ENCODE assay signal across 23 cellular contexts in genomic region chr3:46733026-46733800, GRCh38. TPM values are rescaled to one million over a fixed set of nuclear protein-coding genes. Genes with fewer than 3 reads are reported as not detected.
DNase-seq lines count a peak whose midpoint lies in the region; ATAC-seq and TF ChIP-seq lines count a peak whose summit lies in the region.
"Had no signal": no experiment of that assay in that cellular context is flagged by ENCODE, and none has a peak within 500 bp of the region (broad histone marks: within the 10 kb centered on the region; RNA-seq: fewer than 3 reads in every experiment).

No MANE protein-coding gene starts in this region.

- H3K9me3 ChIP-seq in cardiac muscle cell (ENCODE audit: low read depth) (no peaks in the 10 kb centered on the region), neural progenitor cell (ENCODE audit: low read depth) (no peaks in the 10 kb centered on the region)
- H3K9me3 ChIP-seq: Caco-2, lower lobe of right lung, MG63, sigmoid colon had no signal

- TF ChIP-seq CTCF in cardiac muscle cell (IDR thresholded peaks at IDR 0.05; ENCODE audit: low read depth, low read length) (peak; percentile 40), type B pancreatic cell (conservative IDR thresholded peaks at IDR 0.05) (no peak), neural progenitor cell (IDR thresholded peaks at IDR 0.05) (no peak)

- H3K4me3 ChIP-seq in cardiac muscle cell: no peak overlapping the region
- H3K4me3 ChIP-seq in neural progenitor cell: no peak overlapping the region
- H3K4me3 ChIP-seq: lower lobe of right lung, MG63, sigmoid colon had no signal

- H3K9me3 Mint-ChIP-seq in type B pancreatic cell (no peaks in the 10 kb centered on the region), neural progenitor cell (no peaks in the 10 kb centered on the region)
- H3K9me3 Mint-ChIP-seq: neural crest cell; stimulated activated memory B cell treated with anti-CD40 and anti-IgM and Interleukin-4, amounts not matched to agents 10 μg/mL and 1 μg/mL and 100 μg/mL, for 72 hours had no signal

- H3K27me3 ChIP-seq in cardiac muscle cell: no peaks in the 10 kb centered on the region
- no peaks in the 10 kb centered on the region for H3K27me3 ChIP-seq in neural progenitor cell
- H3K27me3 ChIP-seq: MG63, sigmoid colon had no signal

- no peak for ATAC-seq in left ventricle myocardium superior
- ATAC-seq: lower lobe of right lung; stimulated activated memory B cell treated with anti-CD40 and anti-IgM and Interleukin-4, amounts not matched to agents 10 μg/mL and 1 μg/mL and 100 μg/mL, for 72 hours had no signal

- peak in 1 of 2 donors; percentile 40 for DNase-seq in cardiac muscle cell (ENCODE audit: low read depth in 1 of 2, low spot score in 1 of 2)
- no peak for DNase-seq in left ventricle myocardium superior
- peak; percentile 46 for DNase-seq in RPMI7951 (ENCODE audit: low read depth)
- peak; percentile 39 for DNase-seq in fibroblast of peridontal ligament (ENCODE audit: extremely low read depth)
- DNase-seq in type B pancreatic cell (ENCODE audit: extremely low spot score, unreplicated experiment): peak; percentile 37
- no peak for DNase-seq in COLO829 (ENCODE audit: low spot score)
- DNase-seq in neural progenitor cell (ENCODE audit: low spot score): no peak
- no peak for DNase-seq in OCI-M2 (lab: John Stamatoyannopoulos, UW; ENCODE audit: unreplicated experiment)
- DNase-seq: activated CD4-positive, alpha-beta T cell treated with anti-CD3 and anti-CD28 coated beads, Interleukin-2, amount 50 U/mL, for 1 hour; amygdala; dermis blood vessel endothelial cell; H7; lower lobe of right lung; MG63; NCI-H2107; NCI-H748 treated with DMSO at 0.1 percent for 48 hours; SHP77 treated with DMSO at 0.1 percent for 48 hours; sigmoid colon; T-helper 9 cell had no signal

- H4K20me1 ChIP-seq in neural progenitor cell (ENCODE audit: low read depth): no peaks in the 10 kb centered on the region

- no peak overlapping the region for H2AFZ ChIP-seq in neural progenitor cell (replicated peaks)

- H3K27ac ChIP-seq in cardiac muscle cell (no peak overlapping the region), neural progenitor cell (no peak overlapping the region)
- H3K27ac ChIP-seq: HL-60, lower lobe of right lung, sigmoid colon had no signal

- H3K4me1 Mint-ChIP-seq in type B pancreatic cell (ENCODE audit: unreplicated experiment): peaks cover 4% of the 10 kb centered on the region
- no peaks in the 10 kb centered on the region for H3K4me1 Mint-ChIP-seq in neural progenitor cell
- H3K4me1 Mint-ChIP-seq: neural crest cell; stimulated activated memory B cell treated with anti-CD40 and anti-IgM and Interleukin-4, amounts not matched to agents 10 μg/mL and 1 μg/mL and 100 μg/mL, for 72 hours had no signal

- H3K4me2 ChIP-seq in neural progenitor cell: no peak overlapping the region

- H3K27ac Mint-ChIP-seq in type B pancreatic cell (no peak overlapping the region), neural progenitor cell (no peak overlapping the region)
- H3K27ac Mint-ChIP-seq: stimulated activated memory B cell treated with anti-CD40 and anti-IgM and Interleukin-4, amounts not matched to agents 10 μg/mL and 1 μg/mL and 100 μg/mL, for 72 hours had no signal

- no peak overlapping the region for H3K9ac ChIP-seq in neural progenitor cell

- H3K27me3 Mint-ChIP-seq in type B pancreatic cell (no peaks in the 10 kb centered on the region), neural progenitor cell (ENCODE audit: insufficient read depth, low read depth) (peaks cover 2% of the 10 kb centered on the region)

- H3K4me3 Mint-ChIP-seq in type B pancreatic cell (no peak overlapping the region), neural progenitor cell (no peak overlapping the region)
- H3K4me3 Mint-ChIP-seq: neural crest cell; stimulated activated memory B cell treated with anti-CD40 and anti-IgM and Interleukin-4, amounts not matched to agents 10 μg/mL and 1 μg/mL and 100 μg/mL, for 72 hours had no signal

- intact Hi-C loops in left ventricle myocardium superior (cut with micrococcal nuclease): no loop called here

- H3F3A ChIP-seq in neural progenitor cell (ENCODE audit: low read depth): no peaks in the 10 kb centered on the region

- H3K79me2 ChIP-seq in neural progenitor cell (ENCODE audit: low read depth): no peaks in the 10 kb centered on the region

- H3K4me1 ChIP-seq in cardiac muscle cell (ENCODE audit: low read depth): no peaks in the 10 kb centered on the region
- H3K4me1 ChIP-seq in neural progenitor cell: no peaks in the 10 kb centered on the region
- H3K4me1 ChIP-seq: Caco-2, lower lobe of right lung, sigmoid colon had no signal

- H3K36me3 Mint-ChIP-seq in type B pancreatic cell: no peaks in the 10 kb centered on the region
- no peaks in the 10 kb centered on the region for H3K36me3 Mint-ChIP-seq in neural progenitor cell
- H3K36me3 Mint-ChIP-seq: stimulated activated memory B cell treated with anti-CD40 and anti-IgM and Interleukin-4, amounts not matched to agents 10 μg/mL and 1 μg/mL and 100 μg/mL, for 72 hours had no signal

- H3K36me3 ChIP-seq in cardiac muscle cell: no peaks in the 10 kb centered on the region
- H3K36me3 ChIP-seq in neural progenitor cell: no peaks in the 10 kb centered on the region
- H3K36me3 ChIP-seq: lower lobe of right lung, MG63, sigmoid colon had no signal

RNA-seq across cellular contexts. Expression of gene PRSS50, which starts 15.5 kb away (rescaled TPM):
- total RNA-seq in cardiac muscle cell: 3.2 and 4.1 TPM in 2 replicates
- polyA plus RNA-seq in cardiac muscle cell: 1.9 and 2.0 TPM in 2 replicates
- total RNA-seq in left ventricle myocardium superior: 0.10 TPM
- not detected in 2 replicates for total RNA-seq in RPMI7951 (2014; rRNA removed; shearing (Covaris generic))
- total RNA-seq in type B pancreatic cell (ENCODE audit: low replicate concordance): 1.1 and 1.2 TPM in 2 replicates
- 0.28 and 1.9 TPM in 2 replicates for total RNA-seq in neural progenitor cell (ENCODE audit: low replicate concordance)
- total RNA-seq: Caco-2, dermis blood vessel endothelial cell had no signal

RNA-seq across cellular contexts. Expression of gene TMIE, which starts 32.0 kb away (rescaled TPM):
- total RNA-seq in cardiac muscle cell (0.63 and 0.85 TPM in 2 replicates), left ventricle myocardium superior (0.74 TPM), type B pancreatic cell (ENCODE audit: low replicate concordance) (0.48 and 0.62 TPM in 2 replicates), neural progenitor cell (ENCODE audit: low replicate concordance) (not detected in 2 replicates)
- polyA plus RNA-seq in cardiac muscle cell: 0.53 and 0.91 TPM in 2 replicates
- total RNA-seq in RPMI7951 (2014; rRNA removed; shearing (Covaris generic)): 0.10 TPM in 1 of 2 replicates, not detected in the other
- total RNA-seq: Caco-2, neural crest cell had no signal

RNA-seq across cellular contexts. Expression of gene ALS2CL, which starts 39.7 kb away (rescaled TPM):
- total RNA-seq in cardiac muscle cell (3.0 and 11.4 TPM in 2 replicates), left ventricle myocardium superior (33.1 TPM), type B pancreatic cell (ENCODE audit: low replicate concordance) (31.7 and 70.8 TPM in 2 replicates), neural progenitor cell (ENCODE audit: low replicate concordance) (0.71 and 1.3 TPM in 2 replicates)
- polyA plus RNA-seq in cardiac muscle cell: 2.2 and 10.8 TPM in 2 replicates
- total RNA-seq in RPMI7951 (2014; rRNA removed; shearing (Covaris generic)): 0.59 and 1.2 TPM in 2 replicates

Comparison
In these comparisons a context has a peak if more than half of its experiments do, and no peak if none do; other contexts are left out.
1. DNase-seq: peak in RPMI7951 (single experiment), fibroblast of peridontal ligament (single experiment) and type B pancreatic cell (single experiment); none in left ventricle myocardium superior (single experiment), COLO829 (single experiment), neural progenitor cell (single experiment) and OCI-M2 (single experiment).